In the genomic region with DNA sequence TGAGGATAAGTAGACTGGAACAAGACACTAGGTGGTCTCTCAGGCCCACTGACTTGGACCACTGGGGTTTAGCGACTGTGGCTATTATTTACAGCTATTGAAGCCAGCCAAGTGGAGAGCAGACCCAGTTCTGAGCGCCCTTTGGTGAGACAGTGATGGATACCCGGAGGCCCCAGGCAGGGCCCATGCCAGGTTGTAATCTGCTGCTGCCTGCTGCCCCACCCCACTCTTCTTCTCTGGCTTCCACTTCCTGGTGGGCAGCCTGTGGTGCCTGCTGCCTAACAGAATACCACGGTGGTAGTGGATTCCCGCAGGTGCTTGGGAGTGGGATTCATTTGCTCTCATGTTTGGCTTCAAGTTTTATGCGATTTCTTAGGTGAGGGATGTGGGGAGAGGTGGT, we compare ENCODE assay signal across 17 cellular contexts. TPM values are rescaled to one million over a fixed set of nuclear protein-coding genes. Genes with fewer than 3 reads are reported as not detected.
DNase-seq lines count a peak whose midpoint lies in the region; ATAC-seq and TF ChIP-seq lines count a peak whose summit lies in the region.
"Had no signal": no experiment of that assay in that cellular context is flagged by ENCODE, and none has a peak within 500 bp of the region (broad histone marks: within the 10 kb centered on the region; RNA-seq: fewer than 3 reads in every experiment).

No MANE protein-coding gene starts in this region.

- H3K9me3 Mint-ChIP-seq in natural killer cell treated with Interleukin-12 subunit alpha and Interleukin-12 subunit beta and Interleukin-15 and Interleukin-18, amount 100 ng/mL, for 72 hours, result no peaks in the 10 kb centered on the region
- H3K9me3 Mint-ChIP-seq in natural killer cell (no peaks in the 10 kb centered on the region), neural crest cell (peaks cover 2% of the 10 kb centered on the region)
- no peaks in the 10 kb centered on the region for H3K9me3 Mint-ChIP-seq in activated T-helper 17 cell treated with anti-CD3 and anti-CD28 coated beads, Interleukin-2, amount 50 U/mL, for 72 hours
- H3K9me3 Mint-ChIP-seq: CD4-positive, CD25-positive, alpha-beta regulatory T cell; GM23338 had no signal

- H3K4me1 Mint-ChIP-seq in natural killer cell treated with Interleukin-12 subunit alpha and Interleukin-12 subunit beta and Interleukin-15 and Interleukin-18, amount 100 ng/mL, for 72 hours (ENCODE audit: low read depth in 2 of 2), result peaks cover 42 to 49% of the 10 kb centered on the region in 2 donors
- peaks cover 0 to 9% of the 10 kb centered on the region in 2 donors for H3K4me1 Mint-ChIP-seq in natural killer cell
- peaks cover 24% of the 10 kb centered on the region for H3K4me1 Mint-ChIP-seq in activated T-helper 17 cell treated with anti-CD3 and anti-CD28 coated beads, Interleukin-2, amount 50 U/mL, for 72 hours
- H3K4me1 Mint-ChIP-seq in neural crest cell, result peaks cover 8% of the 10 kb centered on the region

- DNase-seq in natural killer cell treated with Interleukin-12 subunit alpha and Interleukin-12 subunit beta and Interleukin-15 and Interleukin-18, amount 100 ng/mL, for 72 hours (ENCODE audit: low spot score), result no peak
- DNase-seq in natural killer cell (no peak), neural crest cell (ENCODE audit: low read depth, low spot score) (no peak), NCI-H146 treated with DMSO at 0.1 percent for 48 hours (lab: John Stamatoyannopoulos, UW; ENCODE audit: unreplicated experiment) (no peak), dedifferentiated amniotic fluid mesenchymal stem cell (ENCODE audit: extremely low spot score) (no peak)
- DNase-seq: ACHN; CD4-positive, CD25-positive, alpha-beta regulatory T cell; DMS53; MG63; NCI-H187 treated with DMSO at 0.1 percent for 48 hours; NCI-H2171; NCI-H446 treated with DMSO at 0.1 percent for 48 hours; PC-9 had no signal

- intact Hi-C loops in natural killer cell (cut with micrococcal nuclease), result no loop called here

- H3K36me3 Mint-ChIP-seq in natural killer cell treated with Interleukin-12 subunit alpha and Interleukin-12 subunit beta and Interleukin-15 and Interleukin-18, amount 100 ng/mL, for 72 hours, result no peaks in the 10 kb centered on the region
- no peaks in the 10 kb centered on the region for H3K36me3 Mint-ChIP-seq in natural killer cell
- no peaks in the 10 kb centered on the region for H3K36me3 Mint-ChIP-seq in activated T-helper 17 cell treated with anti-CD3 and anti-CD28 coated beads, Interleukin-2, amount 50 U/mL, for 72 hours (ENCODE audit: low read depth)
- H3K36me3 Mint-ChIP-seq in neural crest cell (ENCODE audit: low read depth), result no peaks in the 10 kb centered on the region
- H3K36me3 Mint-ChIP-seq: CD4-positive, CD25-positive, alpha-beta regulatory T cell had no signal

- no peak for TF ChIP-seq CTCF in natural killer cell (IDR thresholded peaks at IDR 0.05)
- TF ChIP-seq CTCF in neural crest cell (conservative IDR thresholded peaks at IDR 0.05), result no peak

- peak overlapping the region; percentile 16 to 66 for H3K27ac Mint-ChIP-seq in natural killer cell treated with Interleukin-12 subunit alpha and Interleukin-12 subunit beta and Interleukin-15 and Interleukin-18, amount 100 ng/mL, for 72 hours
- H3K27ac Mint-ChIP-seq in natural killer cell, result no peak overlapping the region
- H3K27ac Mint-ChIP-seq in activated T-helper 17 cell treated with anti-CD3 and anti-CD28 coated beads, Interleukin-2, amount 50 U/mL, for 72 hours, result peak overlapping the region; percentile 3
- peak overlapping the region; percentile 17 for H3K27ac Mint-ChIP-seq in neural crest cell (ENCODE audit: unreplicated experiment)
- H3K27ac Mint-ChIP-seq: GM23338 had no signal

- H3K4me3 Mint-ChIP-seq in natural killer cell treated with Interleukin-12 subunit alpha and Interleukin-12 subunit beta and Interleukin-15 and Interleukin-18, amount 100 ng/mL, for 72 hours, result peak overlapping the region; percentile 74
- H3K4me3 Mint-ChIP-seq in natural killer cell, result no peak overlapping the region
- H3K4me3 Mint-ChIP-seq in activated T-helper 17 cell treated with anti-CD3 and anti-CD28 coated beads, Interleukin-2, amount 50 U/mL, for 72 hours, result no peak overlapping the region
- H3K4me3 Mint-ChIP-seq in neural crest cell, result no peak overlapping the region
- H3K4me3 Mint-ChIP-seq: CD4-positive, CD25-positive, alpha-beta regulatory T cell; GM23338 had no signal

- peaks cover 0 to 1% of the 10 kb centered on the region in 2 donors for H3K27me3 Mint-ChIP-seq in natural killer cell treated with Interleukin-12 subunit alpha and Interleukin-12 subunit beta and Interleukin-15 and Interleukin-18, amount 100 ng/mL, for 72 hours
- no peaks in the 10 kb centered on the region for H3K27me3 Mint-ChIP-seq in natural killer cell (ENCODE audit: low read depth in 2 of 2)
- no peaks in the 10 kb centered on the region for H3K27me3 Mint-ChIP-seq in activated T-helper 17 cell treated with anti-CD3 and anti-CD28 coated beads, Interleukin-2, amount 50 U/mL, for 72 hours
- no peaks in the 10 kb centered on the region for H3K27me3 Mint-ChIP-seq in neural crest cell (ENCODE audit: low read depth)

- ATAC-seq in natural killer cell treated with Interleukin-12 subunit alpha and Interleukin-12 subunit beta and Interleukin-15 and Interleukin-18, amount 100 ng/mL, for 72 hours, result no peak
- no peak for ATAC-seq in natural killer cell
- no peak for ATAC-seq in activated T-helper 17 cell treated with anti-CD3 and anti-CD28 coated beads, Interleukin-2, amount 50 U/mL, for 72 hours (replicated peaks)
- no peak for ATAC-seq in HG02981 (IDR thresholded peaks at IDR 0.05; ENCODE audit: unreplicated experiment)
- ATAC-seq: GM23338 had no signal

RNA-seq across cellular contexts. Expression of gene RAB44, which starts 0.6 kb away (rescaled TPM):
- 1 to 10 TPM; 4.1 to 7.9 TPM for total RNA-seq in natural killer cell treated with Interleukin-12 subunit alpha and Interleukin-12 subunit beta and Interleukin-15 and Interleukin-18, amount 100 ng/mL, for 72 hours
- 10 to 100 TPM in 1 of 3 donors, under 1 TPM in 2; 0.09 to 12.9 (median 0.70) TPM for total RNA-seq in natural killer cell
- under 1 TPM; 0.11 to 0.32 TPM for total RNA-seq in activated T-helper 17 cell treated with anti-CD3 and anti-CD28 coated beads, Interleukin-2, amount 50 U/mL, for 72 hours
- not detected in 2 replicates for total RNA-seq in neural crest cell
- total RNA-seq: GM23338, PC-9, SK-MEL-5 had no signal

RNA-seq across cellular contexts. Expression of gene CDKN1A, which starts 19.7 kb away (rescaled TPM):
- total RNA-seq in natural killer cell treated with Interleukin-12 subunit alpha and Interleukin-12 subunit beta and Interleukin-15 and Interleukin-18, amount 100 ng/mL, for 72 hours, result 100 to 1,000 TPM; 176 to 617 TPM
- 10 to 100 TPM; 19.1 to 40.7 (median 25.4) TPM for total RNA-seq in natural killer cell
- total RNA-seq in activated T-helper 17 cell treated with anti-CD3 and anti-CD28 coated beads, Interleukin-2, amount 50 U/mL, for 72 hours, result 100 to 1,000 TPM; 149 to 164 TPM
- total RNA-seq in neural crest cell, result 11.6 and 12.5 TPM in 2 replicates

Comparison
In these comparisons a context has a peak if more than half of its experiments do, and no peak if none do; other contexts are left out.
1. H3K27ac Mint-ChIP-seq: peak in natural killer cell treated with Interleukin-12 subunit alpha and Interleukin-12 subunit beta and Interleukin-15 and Interleukin-18, amount 100 ng/mL, for 72 hours (2 of 2), activated T-helper 17 cell treated with anti-CD3 and anti-CD28 coated beads, Interleukin-2, amount 50 U/mL, for 72 hours (single experiment) and neural crest cell (single experiment); none in natural killer cell (0 of 2).